In genomic region chr5:125412561-125413535, GRCh38 we compare ENCODE assay signal across 8 cellular contexts.
DNase-seq lines count a peak whose midpoint lies in the region; ATAC-seq and TF ChIP-seq lines count a peak whose summit lies in the region.

No MANE protein-coding gene starts in this region.

- H3K4me2 ChIP-seq in GM23248 (ENCODE audit: unreplicated experiment) (peak overlapping the region; percentile 76), neural cell (ENCODE audit: low read length) (peak overlapping the region; percentile 62)

- H2AFZ ChIP-seq in GM23248 (0 out of 2 replicates have a peak overlapping the region, but pooled peaks have one; percentile 33), neural cell (ENCODE audit: low read depth, low read length) (peak overlapping the region; percentile 28)

- peak; percentile 50 for ATAC-seq in T-helper 17 cell
- peak; percentile 2 for ATAC-seq in foreskin keratinocyte

- no peaks in the 10 kb centered on the region for H3K79me2 ChIP-seq in GM23248 (ENCODE audit: insufficient read depth)
- H3K79me2 ChIP-seq in neural cell (replicated peaks; ENCODE audit: insufficient read depth, low read length), result no peaks in the 10 kb centered on the region

- TF ChIP-seq RAD21 in neural cell (conservative IDR thresholded peaks at IDR 0.05), result peak; percentile 95

- H3K27me3 Mint-ChIP-seq in T-helper 17 cell, result no peaks in the 10 kb centered on the region

- H3K4me1 Mint-ChIP-seq in T-helper 17 cell, result no peaks in the 10 kb centered on the region

- TF ChIP-seq CTCF in C4-2B (conservative IDR thresholded peaks at IDR 0.05) (peak; percentile 40), foreskin keratinocyte (conservative IDR thresholded peaks at IDR 0.05) (peak; percentile 43), neural cell (IDR thresholded peaks at IDR 0.05; ENCODE audit: poor library complexity, severe bottlenecking) (peak; percentile 91)

- H3K27ac ChIP-seq in C4-2B (no peak overlapping the region), GM23248 (no peak overlapping the region), foreskin keratinocyte (peak overlapping the region; percentile 94), neural cell (ENCODE audit: low read length) (peak overlapping the region; percentile 92)

- H3K27ac Mint-ChIP-seq in T-helper 17 cell, result no peak overlapping the region

- H3K36me3 ChIP-seq in GM23248 (ENCODE audit: low read depth) (no peaks in the 10 kb centered on the region), neural cell (ENCODE audit: insufficient read depth, low read length) (no peaks in the 10 kb centered on the region)

- peak; percentile 95 for TF ChIP-seq EP300 in neural cell (conservative IDR thresholded peaks at IDR 0.05; ENCODE audit: poor library complexity, severe bottlenecking)

- H3K4me1 ChIP-seq in GM23248 (ENCODE audit: insufficient read depth) (peaks cover 50% of the 10 kb centered on the region), foreskin keratinocyte (peaks cover 39% of the 10 kb centered on the region)

- H3K9me3 ChIP-seq in GM23248 (ENCODE audit: low read depth), result no peaks in the 10 kb centered on the region
- H3K9me3 ChIP-seq in T-helper 17 cell (ENCODE audit: control insufficient read depth, low read length, poor library complexity, severe bottlenecking), result no peaks in the 10 kb centered on the region
- no peaks in the 10 kb centered on the region for H3K9me3 ChIP-seq in neural cell (ENCODE audit: low read length)

- H3K9ac ChIP-seq in GM23248, result peak overlapping the region; percentile 31
- H3K9ac ChIP-seq in neural cell (ENCODE audit: low read length), result peak overlapping the region; percentile 63

- H3K9me2 ChIP-seq in GM23248 (ENCODE audit: insufficient read depth) (no peaks in the 10 kb centered on the region), neural cell (ENCODE audit: insufficient read depth, low read length) (no peaks in the 10 kb centered on the region)

- peaks cover 46% of the 10 kb centered on the region for H3F3A ChIP-seq in GM23248 (ENCODE audit: insufficient read depth)
- peaks cover 6% of the 10 kb centered on the region for H3F3A ChIP-seq in neural cell (ENCODE audit: insufficient read depth, low read length, poor library complexity, severe bottlenecking)

- peak overlapping the region; percentile 31 for H3K4me3 ChIP-seq in GM23248
- peak overlapping the region; percentile 51 for H3K4me3 ChIP-seq in neural cell (ENCODE audit: low read length)

- no peak overlapping the region for H3K4me3 Mint-ChIP-seq in T-helper 17 cell

- peak; percentile 81 for DNase-seq in GM23248
- peak; percentile 81 for DNase-seq in NCI-H1092 (lab: John Stamatoyannopoulos, UW)
- DNase-seq in T-helper 17 cell, result no peak
- peak in 1 of 2 donors; percentile 68 for DNase-seq in foreskin keratinocyte
- DNase-seq in stimulated activated CD4-positive, alpha-beta T cell treated with anti-CD3 and anti-CD28 coated beads, Interleukin-4, amount 100 ng/mL, for 24 hours, result no peak
- DNase-seq in KG1 (lab: John Stamatoyannopoulos, UW), result no peak

- 18 to 20% methylated on average over 14 of the region's 14 CpGs for WGBS in GM23248 (ENCODE audit: low coverage in 1 of 2, low lambda C conversion rate in 2 of 2, missing lambda C conversion rate in 2 of 2), 2 experiments

- H3K36me3 Mint-ChIP-seq in T-helper 17 cell (ENCODE audit: low read depth), result no peaks in the 10 kb centered on the region

- H4K20me1 ChIP-seq in GM23248 (ENCODE audit: insufficient read depth) (no peaks in the 10 kb centered on the region), neural cell (ENCODE audit: insufficient read depth) (no peaks in the 10 kb centered on the region)

- H3K27me3 ChIP-seq in GM23248 (replicated peaks; ENCODE audit: insufficient read depth) (no peaks in the 10 kb centered on the region), foreskin keratinocyte (no peaks in the 10 kb centered on the region), neural cell (ENCODE audit: insufficient read depth, low read depth, low read length) (no peaks in the 10 kb centered on the region)

- in situ Hi-C loops in GM23248 (cut with MboI), result no loop called here

TF ChIP-seq in neural cell, 6 proteins besides CTCF, POLR2A, EP300 and RAD21:
- TF ChIP-seq POLR2AphosphoS5 (IDR thresholded peaks at IDR 0.05) (peak; percentile 78), TAF1 (IDR thresholded peaks at IDR 0.05; ENCODE audit: low read depth) (peak; percentile 32), SMC3 (conservative IDR thresholded peaks at IDR 0.05; ENCODE audit: poor library complexity) (peak; percentile 93), MXI1 (conservative IDR thresholded peaks at IDR 0.05; ENCODE audit: poor library complexity, severe bottlenecking) (peak; percentile 68), EZH2 (IDR thresholded peaks at IDR 0.05; ENCODE audit: borderline replicate concordance, insufficient read depth, low read length, poor library complexity, severe bottlenecking) (no peak), REST (IDR thresholded peaks at IDR 0.05; ENCODE audit: borderline replicate concordance) (peak; percentile 72)

Comparison
In these comparisons a context has a peak if more than half of its experiments do, and no peak if none do; other contexts are left out.
1. H3K27ac ChIP-seq: peak in foreskin keratinocyte (single experiment) and neural cell (single experiment); none in C4-2B (single experiment) and GM23248 (single experiment).
2. CTCF ChIP-seq: peak in every context shown above with its lines; median percentile 91 in neural cell; 43 in foreskin keratinocyte; 40 in C4-2B.
3. DNase-seq: peak in GM23248 (single experiment) and NCI-H1092 (single experiment); none in T-helper 17 cell (0 of 3), stimulated activated CD4-positive, alpha-beta T cell treated with anti-CD3 and anti-CD28 coated beads, Interleukin-4, amount 100 ng/mL, for 24 hours (single experiment) and KG1 (single experiment).